ENCODE assay signal across 1 cellular context in genomic region chr9:136546697-136547481, GRCh38.
A peak's percentile ranks its signal among the peaks of the same experiment; 100 is the strongest.
TF ChIP-seq lines count a peak whose summit lies in the region.

No MANE protein-coding gene starts in this region.

TF ChIP-seq in HepG2, 621 proteins besides CTCF, POLR2A, EP300 and RAD21 (continued from another document):
- TF ChIP-seq CENPT (CRISPR knock-in tag; IDR thresholded peaks at IDR 0.05; ENCODE audit: low read depth) (0 out of 2 replicates have a peak, but pooled peaks have one; percentile 30), HNRNPL (IDR thresholded peaks at IDR 0.05; ENCODE audit: low read depth, low read length) (peak; percentile 93), ZNF800 (CRISPR knock-in tag; IDR thresholded peaks at IDR 0.05) (peak; percentile 62), HIC2 (CRISPR knock-in tag; IDR thresholded peaks at IDR 0.05; ENCODE audit: low read depth) (peak; percentile 22; the same call in 1 of the 2 replicates), ETV5 (CRISPR knock-in tag; IDR thresholded peaks at IDR 0.05; ENCODE audit: borderline replicate concordance) (0 out of 2 replicates have a peak, but pooled peaks have one; percentile 16), HNRNPLL (IDR thresholded peaks at IDR 0.05; ENCODE audit: low read depth, low read length, poor library complexity, severe bottlenecking) (peak; percentile 30), ATF1 (CRISPR knock-in tag; IDR thresholded peaks at IDR 0.05) (no peak), SIX1 (CRISPR knock-in tag; IDR thresholded peaks at IDR 0.05; ENCODE audit: borderline replicate concordance) (no peak), ZFP91 (CRISPR knock-in tag; IDR thresholded peaks at IDR 0.05; ENCODE audit: borderline replicate concordance) (peak; percentile 18; the same call in 1 of the 2 replicates)
